In genomic region chr16:71396589-71396988, GRCh38 we compare ENCODE assay signal across 1 cellular context.
TF ChIP-seq lines count a peak whose summit lies in the region.

No MANE protein-coding gene starts in this region.

TF ChIP-seq in H1, 55 proteins besides CTCF, POLR2A, EP300 and RAD21:
- TF ChIP-seq SP2 (IDR thresholded peaks at IDR 0.05; ENCODE audit: low read length) (no peak), ATF3 (IDR thresholded peaks at IDR 0.05; ENCODE audit: insufficient read depth, low read depth, low read length) (no peak), CHD2 (IDR thresholded peaks at IDR 0.05; ENCODE audit: low read length) (no peak), BRCA1 (IDR thresholded peaks at IDR 0.05; ENCODE audit: low read depth, low read length) (no peak), JUND (IDR thresholded peaks at IDR 0.05; ENCODE audit: low read length) (no peak)
- TF ChIP-seq, protein P1, sequence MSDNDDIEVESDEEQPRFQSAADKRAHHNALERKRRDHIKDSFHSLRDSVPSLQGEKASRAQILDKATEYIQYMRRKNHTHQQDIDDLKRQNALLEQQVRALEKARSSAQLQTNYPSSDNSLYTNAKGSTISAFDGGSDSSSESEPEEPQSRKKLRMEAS (IDR thresholded peaks at IDR 0.05), result no peak
TF ChIP-seq in H1: peak in this region for 0.
